Comparison of ENCODE assay signal across 1 cellular context in genomic region chr1:180566495-180566894, GRCh38.
A peak's percentile ranks its signal among the peaks of the same experiment; 100 is the strongest.
TF ChIP-seq lines count a peak whose summit lies in the region.

No MANE protein-coding gene starts in this region.

TF ChIP-seq in Ishikawa, 13 proteins besides CTCF, POLR2A, EP300 and RAD21 (continued from another document):
- peak; percentile 76 for TF ChIP-seq FOXM1 (IDR thresholded peaks at IDR 0.05; ENCODE audit: borderline replicate concordance, low read depth)
- TF ChIP-seq NFIC (IDR thresholded peaks at IDR 0.05): peak; percentile 60
